Comparison of ENCODE assay signal across 20 cellular contexts in genomic region chr4:7873881-7874280, GRCh38.
DNase-seq lines count a peak whose midpoint lies in the region; ATAC-seq and TF ChIP-seq lines count a peak whose summit lies in the region.
"Had no signal": no experiment of that assay in that cellular context is flagged by ENCODE, and none has a peak within 500 bp of the region (broad histone marks: within the 10 kb centered on the region; RNA-seq: fewer than 3 reads in every experiment).

No MANE protein-coding gene starts in this region.

- TF ChIP-seq POLR2A in sigmoid colon (IDR thresholded peaks at IDR 0.05) = no peak

- no peak for ATAC-seq in Panc1
- ATAC-seq in GM19328 (IDR thresholded peaks at IDR 0.05; ENCODE audit: unreplicated experiment) = no peak
- ATAC-seq in esophagus mucosa = no peak
- ATAC-seq: GM12878, HCT116, HepG2 had no signal

- peaks cover 87% of the 10 kb centered on the region for H3F3A ChIP-seq in GM23248 (ENCODE audit: insufficient read depth)

- in situ Hi-C loops in GM23248 (cut with MboI) (no loop called here), Panc1 (cut with HindIII; ENCODE audit: low pct_unique_long_range_greater_than_20kb, low sequenced_read_pairs) (no loop called here)

- H3K4me3 ChIP-seq in GM23248 = no peak overlapping the region
- H3K4me3 ChIP-seq in Panc1 (ENCODE audit: low read depth in 2 of 2, low read length in 2 of 2) = no peak overlapping the region
- H3K4me3 ChIP-seq in sigmoid colon = no peak overlapping the region
- H3K4me3 ChIP-seq: GM12878 had no signal

- no peak for TF ChIP-seq EP300 in sigmoid colon (IDR thresholded peaks at IDR 0.05)

- BruUV-seq in Panc1 (replicated peaks; lab: Mats Ljungman, UMichigan) = no TSS peak

- peaks cover 9% of the 10 kb centered on the region; the same call in 1 of the 2 replicates for H3K36me3 ChIP-seq in GM23248 (ENCODE audit: low read depth)
- peaks cover under 1% of the 10 kb centered on the region; the same call in 1 of the 2 replicates for H3K36me3 ChIP-seq in Panc1 (ENCODE audit: control insufficient read depth, insufficient read depth, low read length)
- peaks cover 0 to 11% (median 3%) of the 10 kb centered on the region in 4 donors for H3K36me3 ChIP-seq in sigmoid colon

- DNase-seq in GM23248 (no peak), Panc1 (ENCODE audit: low read depth, low spot score) (no peak), fibroblast of gingiva (ENCODE audit: low read depth) (peak; percentile 42), sigmoid colon (no peak), middle frontal gyrus (ENCODE audit: extremely low spot score, low spot score) (no peak)
- DNase-seq: Caco-2, DMS153, EL, GOT3, KG1, MV-4-11, NCI-H1694 treated with DMSO at 0.1 percent for 48 hours, NCI-H510A, NCI-H774, OCI-M1 had no signal

- peaks cover 97% of the 10 kb centered on the region for H3K79me2 ChIP-seq in GM23248 (ENCODE audit: insufficient read depth)

- peaks cover 6% of the 10 kb centered on the region; the same call in 1 of the 2 replicates for H4K20me1 ChIP-seq in GM23248 (ENCODE audit: insufficient read depth)

- intact Hi-C loops in Panc1 (cut with micrococcal nuclease; ENCODE audit: unreplicated experiment) = loop anchor here (10.0 kb wide), 1 partner anchor 61 kb away; the partner anchor contains the start of gene AFAP1
- intact Hi-C loops in sigmoid colon (cut with DNase I) = loop anchor here (5.0 kb wide), 1 partner anchor 38 kb away; no protein-coding TSS in a partner anchor

- TF ChIP-seq CTCF in Panc1 (IDR thresholded peaks at IDR 0.05) (no peak), sigmoid colon (IDR thresholded peaks at IDR 0.05) (no peak)

- H3K9me2 ChIP-seq in GM23248 (ENCODE audit: insufficient read depth) = no peaks in the 10 kb centered on the region

- no peak overlapping the region for H3K9ac ChIP-seq in GM23248

- H2AFZ ChIP-seq in GM23248 = no peak overlapping the region

- H3K4me2 ChIP-seq in GM23248 (ENCODE audit: unreplicated experiment) = no peak overlapping the region

- H3K27me3 ChIP-seq in GM23248 (replicated peaks; ENCODE audit: insufficient read depth) = no peaks in the 10 kb centered on the region
- H3K27me3 ChIP-seq in Panc1 (ENCODE audit: control insufficient read depth, insufficient read depth, low read length) = no peaks in the 10 kb centered on the region
- no peaks in the 10 kb centered on the region for H3K27me3 ChIP-seq in sigmoid colon

- H3K4me1 ChIP-seq in GM23248 (ENCODE audit: insufficient read depth) (peaks cover 86% of the 10 kb centered on the region), Panc1 (ENCODE audit: control insufficient read depth, insufficient read depth, low read length) (peaks cover 88% of the 10 kb centered on the region), sigmoid colon (peaks cover 0 to 78% (median 65%) of the 10 kb centered on the region in 4 donors)
- H3K4me1 ChIP-seq: Caco-2 had no signal

- CTCF ChIA-PET in Panc1 (lab: Charles Lee) = no interaction called here

- no peaks in the 10 kb centered on the region for H3K9me3 ChIP-seq in GM23248 (ENCODE audit: low read depth)
- H3K9me3 ChIP-seq in Panc1 (ENCODE audit: control insufficient read depth, insufficient read depth, low read depth, low read length) = no peaks in the 10 kb centered on the region
- H3K9me3 ChIP-seq in sigmoid colon = no peaks in the 10 kb centered on the region
- H3K9me3 ChIP-seq: Caco-2 had no signal

- POLR2A ChIA-PET in Panc1 (lab: Charles Lee) = interaction anchor here (0.7 kb wide), 1 partner anchor 67 kb away, joined by 7 read pairs; no protein-coding TSS in a partner anchor

- H3K27ac ChIP-seq in GM23248 (peak overlapping the region; percentile 21), Panc1 (ENCODE audit: low read length) (peak overlapping the region; percentile 60), sigmoid colon (peak overlapping the region; percentile 15 to 89 (median 63))

- WGBS in GM23248 (ENCODE audit: low coverage in 1 of 2, low lambda C conversion rate in 2 of 2, missing lambda C conversion rate in 2 of 2), 2 experiments = 100% methylated on average over 1 of the region's 1 CpG
- 93 to 97% methylated on average over 1 of the region's 1 CpG for WGBS in sigmoid colon, 2 donors
